Comparison of ENCODE assay signal across 19 cellular contexts in the genomic region with DNA sequence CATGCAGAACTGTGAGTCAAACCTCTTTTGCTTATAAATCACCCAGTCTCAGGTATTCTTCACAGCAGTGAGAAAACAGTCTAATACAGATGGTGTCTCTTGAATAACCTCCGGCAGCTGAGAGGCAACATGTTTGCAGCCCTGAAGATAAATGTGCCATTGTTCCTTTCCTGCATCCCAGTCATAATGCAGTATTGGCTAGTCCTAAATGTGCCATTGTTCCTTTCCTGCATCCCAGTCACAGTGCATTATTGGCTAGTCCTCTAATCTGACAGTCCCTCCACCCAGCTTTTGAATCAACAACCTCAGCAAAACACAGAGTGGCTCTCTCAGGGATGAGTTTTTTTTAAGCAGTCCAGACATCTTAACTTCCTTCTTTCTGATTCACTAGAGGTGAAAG.
"Had no signal": no experiment of that assay in that cellular context is flagged by ENCODE, and none has a peak within 500 bp of the region (broad histone marks: within the 10 kb centered on the region; RNA-seq: fewer than 3 reads in every experiment).

No MANE protein-coding gene starts in this region.

- H3K27ac ChIP-seq: body of pancreas, gastrocnemius medialis, heart right ventricle, right atrium auricular region, suprapubic skin, transverse colon, vagina had no signal

- H3K4me1 ChIP-seq: body of pancreas, gastrocnemius medialis, heart right ventricle, right atrium auricular region, suprapubic skin, transverse colon, vagina had no signal

- ATAC-seq: activated CD4-positive, alpha-beta T cell treated with anti-CD3 and anti-CD28 coated beads for 36 hours; activated T-helper 17 cell treated with anti-CD3 and anti-CD28 coated beads, Interleukin-2, amount 50 U/mL, for 72 hours; body of pancreas; gastrocnemius medialis; heart right ventricle; natural killer cell; stimulated activated naive CD8-positive, alpha-beta T cell treated with anti-CD3 and anti-CD28 coated beads, Interleukin-15, Interleukin-2, amounts not matched to agents 100 U/mL and 50 U/mL, for 24 hours; WTC11 had no signal

- DNase-seq: activated CD4-positive, alpha-beta memory T cell treated with anti-CD3 and anti-CD28 coated beads for 36 hours; activated CD4-positive, alpha-beta T cell treated with anti-CD3 and anti-CD28 coated beads for 36 hours; activated naive CD4-positive, alpha-beta T cell treated with anti-CD3 and anti-CD28 coated beads for 36 hours; activated T-cell treated with anti-CD3 and anti-CD28 coated beads for 4 hours; body of pancreas; dermis blood vessel endothelial cell; gastrocnemius medialis; heart right ventricle; immature natural killer cell; mesendoderm; natural killer cell; stimulated activated naive CD8-positive, alpha-beta T cell treated with anti-CD3 and anti-CD28 coated beads, Interleukin-15, Interleukin-2, amounts not matched to agents 100 U/mL and 50 U/mL, for 24 hours; transverse colon had no signal

- H3K27me3 ChIP-seq: body of pancreas, gastrocnemius medialis, heart right ventricle, suprapubic skin, transverse colon, vagina had no signal

- FAIRE-seq: TTC549 had no signal

- H3K4me3 ChIP-seq: body of pancreas, gastrocnemius medialis, heart right ventricle, right atrium auricular region, suprapubic skin, transverse colon, vagina had no signal

- H3K9me3 ChIP-seq: body of pancreas, gastrocnemius medialis, heart right ventricle, right atrium auricular region, suprapubic skin, transverse colon, vagina had no signal

- H3K36me3 ChIP-seq: gastrocnemius medialis, heart right ventricle, right atrium auricular region, suprapubic skin, transverse colon, vagina had no signal
